21 cellular contexts compared by ENCODE assay signal in genomic region chr19:11190501-11190900, GRCh38. TPM values are rescaled to one million over a fixed set of nuclear protein-coding genes. Genes with fewer than 3 reads are reported as not detected.
DNase-seq lines count a peak whose midpoint lies in the region; ATAC-seq, FAIRE-seq and TF ChIP-seq lines count a peak whose summit lies in the region.
"Had no signal": no experiment of that assay in that cellular context is flagged by ENCODE, and none has a peak within 500 bp of the region (broad histone marks: within the 10 kb centered on the region; RNA-seq: fewer than 3 reads in every experiment).

No MANE protein-coding gene starts in this region.

- CTCF ChIA-PET in SK-N-SH (lab: Yijun Ruan, JAX): interaction anchor here (1.0 to 1.4 kb wide), 3 partner anchors 12 to 71 kb away, joined by 3 to 4 read pairs (median 3); no protein-coding TSS in a partner anchor

- peaks cover 5% of the 10 kb centered on the region for H3K36me3 Mint-ChIP-seq in neural crest cell (ENCODE audit: low read depth)
- no peaks in the 10 kb centered on the region for H3K36me3 Mint-ChIP-seq in activated naive CD4-positive, alpha-beta T cell treated with anti-CD3 and anti-CD28 coated beads, Interleukin-2, amount 50 U/mL, for 72 hours
- H3K36me3 Mint-ChIP-seq: activated naive CD8-positive, alpha-beta T cell treated with anti-CD3 and anti-CD28 coated beads for 36 hours; memory B cell had no signal

- H3K9ac ChIP-seq in SK-N-SH: no peak overlapping the region

- peak overlapping the region; percentile 33; the same call in 1 of the 2 replicates for H3K4me2 ChIP-seq in SK-N-SH

- H3K9me3 ChIP-seq in SK-N-SH (no peaks in the 10 kb centered on the region), upper lobe of left lung (no peaks in the 10 kb centered on the region)

- no peaks in the 10 kb centered on the region for H3K27me3 ChIP-seq in SK-N-SH (ENCODE audit: insufficient read depth)
- H3K27me3 ChIP-seq in upper lobe of left lung: no peaks in the 10 kb centered on the region
- H3K27me3 ChIP-seq: cardiac muscle cell, foreskin keratinocyte had no signal

- TF ChIP-seq CTCF in SK-N-SH (IDR thresholded peaks at IDR 0.05): no peak
- no peak for TF ChIP-seq CTCF in coronary artery (IDR thresholded peaks at IDR 0.05)
- no peak for TF ChIP-seq CTCF in neural crest cell (conservative IDR thresholded peaks at IDR 0.05)
- no peak for TF ChIP-seq CTCF in upper lobe of left lung (IDR thresholded peaks at IDR 0.05)

- H3K4me3 Mint-ChIP-seq in neural crest cell: no peak overlapping the region
- H3K4me3 Mint-ChIP-seq: activated naive CD8-positive, alpha-beta T cell treated with anti-CD3 and anti-CD28 coated beads for 36 hours; activated T-cell treated with anti-CD3 and anti-CD28 coated beads, Interleukin-2, amount 50 U/mL, for 4 hours; CD14-positive monocyte; memory B cell had no signal

- TF ChIP-seq EP300 in SK-N-SH (IDR thresholded peaks at IDR 0.05; ENCODE audit: borderline replicate concordance in 1 of 2, low read depth in 1 of 2, low read length in 1 of 2) (no peak), upper lobe of left lung (IDR thresholded peaks at IDR 0.05) (no peak)

- H3K9me3 Mint-ChIP-seq in neural crest cell: no peaks in the 10 kb centered on the region
- H3K9me3 Mint-ChIP-seq in activated naive CD4-positive, alpha-beta T cell treated with anti-CD3 and anti-CD28 coated beads, Interleukin-2, amount 50 U/mL, for 72 hours: no peaks in the 10 kb centered on the region
- H3K9me3 Mint-ChIP-seq: activated naive CD8-positive, alpha-beta T cell treated with anti-CD3 and anti-CD28 coated beads for 36 hours; activated T-cell treated with anti-CD3 and anti-CD28 coated beads, Interleukin-2, amount 50 U/mL, for 4 hours; memory B cell had no signal

- H2AFZ ChIP-seq in SK-N-SH (ENCODE audit: low read depth): no peak overlapping the region

- no peak for FAIRE-seq in GM12892 (lab: Jason Lieb, UNC)
- FAIRE-seq: TTC549 had no signal

- H3K79me2 ChIP-seq in SK-N-SH (ENCODE audit: insufficient read depth): peaks cover 76% of the 10 kb centered on the region

- H3K27me3 Mint-ChIP-seq in neural crest cell (ENCODE audit: low read depth): no peaks in the 10 kb centered on the region

- no peak for TF ChIP-seq RAD21 in SK-N-SH (IDR thresholded peaks at IDR 0.05; ENCODE audit: low read length)

- H3K27ac ChIP-seq in SK-N-SH (ENCODE audit: low read depth in 2 of 2, low read length in 1 of 2) (no peak overlapping the region), coronary artery (peak overlapping the region; percentile 75 to 90), upper lobe of left lung (peak overlapping the region; percentile 65 to 92 (median 78))
- H3K27ac ChIP-seq: 22Rv1, foreskin keratinocyte had no signal

- no peak for ATAC-seq in SK-N-SH treated with all-trans-retinoic acid at 6 μM for 48 hours
- no peak for ATAC-seq in upper lobe of left lung (ENCODE audit: low FRiP score in 2 of 2)
- ATAC-seq in activated naive CD4-positive, alpha-beta T cell treated with anti-CD3 and anti-CD28 coated beads, Interleukin-2, amount 50 U/mL, for 72 hours: no peak
- ATAC-seq: activated T-cell treated with anti-CD3 and anti-CD28 coated beads, Interleukin-2, amount 50 U/mL, for 4 hours had no signal

- peak overlapping the region; percentile 50 for H3K27ac Mint-ChIP-seq in neural crest cell (ENCODE audit: unreplicated experiment)
- H3K27ac Mint-ChIP-seq in activated naive CD4-positive, alpha-beta T cell treated with anti-CD3 and anti-CD28 coated beads, Interleukin-2, amount 50 U/mL, for 72 hours: no peak overlapping the region
- H3K27ac Mint-ChIP-seq: activated naive CD8-positive, alpha-beta T cell treated with anti-CD3 and anti-CD28 coated beads for 36 hours; CD14-positive monocyte; memory B cell had no signal

- H3K4me3 ChIP-seq in SK-N-SH (ENCODE audit: low read depth in 2 of 2, low read length in 1 of 2) (no peak overlapping the region), coronary artery (peak overlapping the region; percentile 99), upper lobe of left lung (no peak overlapping the region)
- H3K4me3 ChIP-seq: cardiac muscle cell, K562 had no signal

- H3K4me1 Mint-ChIP-seq in neural crest cell: peaks cover 2% of the 10 kb centered on the region

- H3K9me2 ChIP-seq in SK-N-SH: no peaks in the 10 kb centered on the region

- H3K36me3 ChIP-seq in SK-N-SH (replicated peaks in 1 of 2; ENCODE audit: control insufficient read depth in 1 of 2, insufficient read depth in 2 of 2, low read length in 1 of 2) (peaks cover 34 to 51% of the 10 kb centered on the region in 2 experiments), upper lobe of left lung (peaks cover 8 to 64% (median 25%) of the 10 kb centered on the region in 4 donors)

- peaks cover 13% of the 10 kb centered on the region for H3F3A ChIP-seq in SK-N-SH (replicated peaks; ENCODE audit: insufficient read depth)

- H3K4me1 ChIP-seq in SK-N-SH (ENCODE audit: control insufficient read depth in 1 of 2, insufficient read depth in 2 of 2, low read depth in 1 of 2, low read length in 1 of 2) (peaks cover 5 to 18% of the 10 kb centered on the region in 2 experiments; a peak in 1 of 4 replicates), upper lobe of left lung (peaks cover 50 to 70% (median 60%) of the 10 kb centered on the region in 4 donors)

- WGBS in SK-N-SH (ENCODE audit: low lambda C conversion rate): 96% methylated on average over 6 of the region's 8 CpGs
- 80 to 89% methylated on average over 7 to 8 of the region's 8 CpGs for WGBS in upper lobe of left lung, 2 donors

- POLR2A ChIA-PET in SK-N-SH (lab: Yijun Ruan, JAX): no interaction called here

- no peak for TF ChIP-seq POLR2A in upper lobe of left lung (IDR thresholded peaks at IDR 0.05)
- TF ChIP-seq POLR2A in GM12892 (IDR thresholded peaks at IDR 0.05; ENCODE audit: low read depth, low read length): no peak

- no peak for DNase-seq in SK-N-SH
- DNase-seq in coronary artery (ENCODE audit: low spot score): no peak
- DNase-seq in neural crest cell (ENCODE audit: low read depth, low spot score): no peak
- DNase-seq in upper lobe of left lung: no peak
- no peak for DNase-seq in amniotic stem cell (lab: John Stamatoyannopoulos, UW)
- no peak for DNase-seq in GM12892 (ENCODE audit: insufficient read length)
- DNase-seq in activated naive CD4-positive, alpha-beta T cell treated with anti-CD3 and anti-CD28 coated beads, Interleukin-2, amount 50 U/mL, for 72 hours (ENCODE audit: low spot score in 2 of 2): no peak
- DNase-seq: activated naive CD8-positive, alpha-beta T cell treated with anti-CD3 and anti-CD28 coated beads for 36 hours; activated T-cell treated with anti-CD3 and anti-CD28 coated beads, Interleukin-2, amount 50 U/mL, for 4 hours; foreskin keratinocyte; NCI-H2227 treated with DMSO at 0.1 percent for 48 hours; nucleus accumbens; stimulated activated naive CD4-positive, alpha-beta T cell treated with Interleukin-2 at 50 U/mL for 16 hours had no signal

- peaks cover 41% of the 10 kb centered on the region for H4K20me1 ChIP-seq in SK-N-SH (ENCODE audit: insufficient read depth)

TF ChIP-seq in SK-N-SH, 30 proteins besides CTCF, POLR2A, EP300 and RAD21 (continues in another document):
- TF ChIP-seq GATA2 (CRISPR knock-in tag; IDR thresholded peaks at IDR 0.05) (no peak), MAX (IDR thresholded peaks at IDR 0.05; ENCODE audit: low read depth) (no peak)

TF ChIP-seq in SK-N-SH treated with all-trans-retinoic acid at 6 μM for 48 hours, 23 proteins besides CTCF, POLR2A, EP300 and RAD21 (continues in another document):
- TF ChIP-seq ESRRG (CRISPR knock-in tag; IDR thresholded peaks at IDR 0.05) (no peak), ZFP30 (CRISPR knock-in tag; IDR thresholded peaks at IDR 0.05) (no peak), GLIS3 (CRISPR knock-in tag; IDR thresholded peaks at IDR 0.05) (no peak), SNAI2 (CRISPR knock-in tag; IDR thresholded peaks at IDR 0.05) (no peak), BACH2 (CRISPR knock-in tag; IDR thresholded peaks at IDR 0.05; ENCODE audit: borderline replicate concordance) (no peak), POU6F1 (CRISPR knock-in tag; IDR thresholded peaks at IDR 0.05; ENCODE audit: borderline replicate concordance, low read depth) (no peak), TCF4 (CRISPR knock-in tag; IDR thresholded peaks at IDR 0.05; ENCODE audit: borderline replicate concordance) (no peak)

RNA-seq across cellular contexts. Expression of gene KANK2, which starts 6.8 kb away (rescaled TPM):
- polyA plus RNA-seq in SK-N-SH (2012; rRNA removed): 63.9 and 92.4 TPM in 2 replicates
- 53.5 and 70.6 TPM in 2 replicates for polyA plus RNA-seq in SK-N-SH (2012; cell fraction: cytosol; rRNA removed)
- 95.9 and 113 TPM in 2 replicates for polyA plus RNA-seq in SK-N-SH (2012; cell fraction: nucleus; rRNA removed)
- 32.1 and 34.2 TPM in 2 replicates for total RNA-seq in neural crest cell
- total RNA-seq in upper lobe of left lung: 100 to 1,000 TPM; 144 to 295 (median 240) TPM
- polyA plus RNA-seq in GM12892 (2012; ENCODE audit: missing spikeins): 12.1 TPM
- 1 to 10 TPM; 1.6 to 5.5 TPM for total RNA-seq in activated naive CD4-positive, alpha-beta T cell treated with anti-CD3 and anti-CD28 coated beads, Interleukin-2, amount 50 U/mL, for 72 hours

RNA-seq across cellular contexts. Expression of gene SPC24, which starts 34.9 kb away (rescaled TPM):
- polyA plus RNA-seq in SK-N-SH (2012; rRNA removed): 12.7 and 18.9 TPM in 2 replicates
- 8.5 and 13.1 TPM in 2 replicates for polyA plus RNA-seq in SK-N-SH (2012; cell fraction: cytosol; rRNA removed)
- 25.0 and 27.1 TPM in 2 replicates for polyA plus RNA-seq in SK-N-SH (2012; cell fraction: nucleus; rRNA removed)
- total RNA-seq in neural crest cell (67.0 and 71.3 TPM in 2 replicates), upper lobe of left lung (10 to 100 TPM in 1 of 6 donors, 1 to 10 TPM in 4, not detected in 1; 1.4 to 13.3 (median 2.1) TPM)
- polyA plus RNA-seq in GM12892 (2012; ENCODE audit: missing spikeins): 20.6 TPM
- total RNA-seq in activated naive CD4-positive, alpha-beta T cell treated with anti-CD3 and anti-CD28 coated beads, Interleukin-2, amount 50 U/mL, for 72 hours: 10 to 100 TPM; 48.7 to 86.4 TPM

RNA-seq across cellular contexts. Expression of gene ANGPTL8, which starts 48.9 kb away (rescaled TPM):
- polyA plus RNA-seq in SK-N-SH (2012; rRNA removed): 0.21 TPM in 1 of 2 replicates, not detected in the other
- polyA plus RNA-seq in SK-N-SH (2012; cell fraction: cytosol; rRNA removed): 0.08 and 0.25 TPM in 2 replicates
- polyA plus RNA-seq in SK-N-SH (2012; cell fraction: nucleus; rRNA removed): 0.41 and 0.66 TPM in 2 replicates
- total RNA-seq in neural crest cell: not detected in 2 replicates
- total RNA-seq in upper lobe of left lung: 1 to 10 TPM in 1 of 6 donors, not detected in 5; 5.2 TPM
- polyA plus RNA-seq in GM12892 (2012; ENCODE audit: missing spikeins): not detected
- total RNA-seq in activated naive CD4-positive, alpha-beta T cell treated with anti-CD3 and anti-CD28 coated beads, Interleukin-2, amount 50 U/mL, for 72 hours: not detected
- total RNA-seq: activated naive CD8-positive, alpha-beta T cell treated with anti-CD3 and anti-CD28 coated beads for 36 hours; activated T-cell treated with anti-CD3 and anti-CD28 coated beads, Interleukin-2, amount 50 U/mL, for 4 hours; cardiac muscle cell; foreskin keratinocyte; K562; SK-MEL-5 had no signal
- polyA plus RNA-seq: CD14-positive monocyte, foreskin keratinocyte, K562 had no signal

Comparison
In these comparisons a context has a peak if more than half of its experiments do, and no peak if none do; other contexts are left out.
1. H3K27ac ChIP-seq: peak in coronary artery (2 of 2) and upper lobe of left lung (4 of 4); none in SK-N-SH (0 of 2).